Comparison of ENCODE assay signal across 14 cellular contexts in the genomic region with DNA sequence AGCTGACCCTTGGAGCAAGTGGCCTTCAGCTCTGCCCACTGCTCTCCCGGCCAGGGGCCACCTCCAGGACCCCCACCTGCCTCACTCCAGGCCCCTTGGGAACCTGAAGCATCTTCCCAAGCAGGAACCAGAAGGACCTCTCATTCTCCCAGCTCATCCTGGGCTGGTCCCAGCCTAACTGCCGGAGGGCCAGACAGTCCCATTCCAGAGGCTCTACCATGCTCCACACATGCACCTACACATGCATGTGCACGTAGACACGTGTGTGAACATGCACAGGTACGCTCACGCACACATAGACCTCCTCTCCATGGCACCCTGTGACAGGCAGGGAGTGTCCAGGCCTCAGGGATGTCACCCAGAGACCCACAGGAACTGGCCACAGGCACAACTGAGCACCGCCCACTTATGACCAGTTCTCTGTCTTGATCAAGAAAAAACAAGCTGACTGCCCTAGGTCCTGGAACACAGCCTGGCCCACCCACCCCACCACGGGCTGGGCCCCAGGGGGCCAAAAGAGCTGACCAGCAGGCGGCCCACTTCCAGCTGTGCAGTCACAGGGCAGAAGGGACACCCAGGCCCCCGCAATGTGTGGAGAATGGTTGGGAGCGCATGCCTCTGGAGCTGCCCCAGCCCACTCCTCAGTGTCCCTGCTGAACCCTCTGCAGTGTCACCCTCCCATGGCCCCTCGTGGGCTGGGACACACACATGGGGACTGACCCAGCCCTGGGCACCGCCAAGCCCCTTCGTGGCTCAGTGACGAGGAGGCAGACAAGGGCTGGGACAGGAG. TPM values are rescaled to one million over a fixed set of nuclear protein-coding genes. Genes with fewer than 3 reads are reported as not detected.
DNase-seq lines count a peak whose midpoint lies in the region; ATAC-seq and TF ChIP-seq lines count a peak whose summit lies in the region.
"Had no signal": no experiment of that assay in that cellular context is flagged by ENCODE, and none has a peak within 500 bp of the region (broad histone marks: within the 10 kb centered on the region; RNA-seq: fewer than 3 reads in every experiment).

No MANE protein-coding gene starts in this region.

- H3K27ac Mint-ChIP-seq in activated CD8-positive, alpha-beta memory T cell treated with anti-CD3 and anti-CD28 coated beads, Interleukin-2, amount 10 ng/mL, durations not matched to agents 7 days and 5 days, result no peak overlapping the region
- H3K27ac Mint-ChIP-seq: activated CD4-positive, alpha-beta T cell treated with anti-CD3 and anti-CD28 coated beads for 36 hours had no signal

- H3K4me3 Mint-ChIP-seq in activated CD8-positive, alpha-beta memory T cell treated with anti-CD3 and anti-CD28 coated beads, Interleukin-2, amount 10 ng/mL, durations not matched to agents 7 days and 5 days, result no peak overlapping the region
- H3K4me3 Mint-ChIP-seq: activated CD4-positive, alpha-beta T cell treated with anti-CD3 and anti-CD28 coated beads for 36 hours; central memory CD8-positive, alpha-beta T cell had no signal

- no peaks in the 10 kb centered on the region for H3K9me3 Mint-ChIP-seq in activated CD8-positive, alpha-beta memory T cell treated with anti-CD3 and anti-CD28 coated beads, Interleukin-2, amount 10 ng/mL, durations not matched to agents 7 days and 5 days (ENCODE audit: low read depth)
- H3K9me3 Mint-ChIP-seq: central memory CD8-positive, alpha-beta T cell had no signal

- TF ChIP-seq CTCF in right atrium auricular region (IDR thresholded peaks at IDR 0.05), result no peak

- no peaks in the 10 kb centered on the region for H3K27me3 ChIP-seq in right atrium auricular region

- no peaks in the 10 kb centered on the region for H3K27me3 Mint-ChIP-seq in activated CD8-positive, alpha-beta memory T cell treated with anti-CD3 and anti-CD28 coated beads, Interleukin-2, amount 10 ng/mL, durations not matched to agents 7 days and 5 days
- H3K27me3 Mint-ChIP-seq: activated CD4-positive, alpha-beta T cell treated with anti-CD3 and anti-CD28 coated beads for 36 hours; central memory CD8-positive, alpha-beta T cell had no signal

- CTCF ChIA-PET in activated CD8-positive, alpha-beta memory T cell treated with anti-CD3 and anti-CD28 coated beads, Interleukin-2, amount 10 ng/mL, durations not matched to agents 7 days and 5 days (lab: Charles Lee), result no interaction called here

- no peaks in the 10 kb centered on the region for H3K9me3 ChIP-seq in right atrium auricular region

- TF ChIP-seq POLR2A in GM18505 (IDR thresholded peaks at IDR 0.05; ENCODE audit: borderline replicate concordance, extremely low read depth, insufficient read depth, insufficient read length), result no peak

- no peak for ATAC-seq in activated CD8-positive, alpha-beta memory T cell treated with anti-CD3 and anti-CD28 coated beads, Interleukin-2, amount 10 ng/mL, durations not matched to agents 7 days and 5 days
- ATAC-seq in GM18505 (IDR thresholded peaks at IDR 0.05; ENCODE audit: unreplicated experiment), result no peak
- ATAC-seq: activated CD4-positive, alpha-beta T cell treated with anti-CD3 and anti-CD28 coated beads for 36 hours had no signal

- intact Hi-C loops in posterior vena cava (cut with DNase I), result no loop called here

- H3K36me3 Mint-ChIP-seq in activated CD8-positive, alpha-beta memory T cell treated with anti-CD3 and anti-CD28 coated beads, Interleukin-2, amount 10 ng/mL, durations not matched to agents 7 days and 5 days, result no peaks in the 10 kb centered on the region

- H3K4me1 Mint-ChIP-seq in activated CD8-positive, alpha-beta memory T cell treated with anti-CD3 and anti-CD28 coated beads, Interleukin-2, amount 10 ng/mL, durations not matched to agents 7 days and 5 days, result no peaks in the 10 kb centered on the region
- H3K4me1 Mint-ChIP-seq: activated CD4-positive, alpha-beta T cell treated with anti-CD3 and anti-CD28 coated beads for 36 hours; central memory CD8-positive, alpha-beta T cell had no signal

- H3K36me3 ChIP-seq in right atrium auricular region, result no peaks in the 10 kb centered on the region

- no peak overlapping the region for H3K4me3 ChIP-seq in right atrium auricular region
- H3K4me3 ChIP-seq: GM23248 had no signal

- DNase-seq in CD1c-positive myeloid dendritic cell (ENCODE audit: extremely low spot score) (peak; percentile 38), right atrium auricular region (ENCODE audit: low spot score) (peak; percentile 49), posterior vena cava (ENCODE audit: low spot score) (peak; percentile 67), NCI-H510A treated with DMSO at 0.1 percent for 48 hours (lab: John Stamatoyannopoulos, UW) (no peak), COLO829 (ENCODE audit: low spot score) (no peak), putamen (ENCODE audit: low spot score) (no peak)
- DNase-seq in activated CD8-positive, alpha-beta memory T cell treated with anti-CD3 and anti-CD28 coated beads, Interleukin-2, amount 10 ng/mL, durations not matched to agents 7 days and 5 days, result peak; percentile 21
- DNase-seq: GM23248; nucleus accumbens; stimulated activated CD4-positive, alpha-beta T cell treated with anti-CD3 and anti-CD28 coated beads, Interleukin-2, amount 100 ng/mL, for 24 hours had no signal

- peak overlapping the region; percentile 90 to 93 for H3K27ac ChIP-seq in right atrium auricular region
- H3K27ac ChIP-seq: epithelial cell of prostate, GM23248 had no signal

- peaks cover 0 to 70% of the 10 kb centered on the region in 2 donors for H3K4me1 ChIP-seq in right atrium auricular region

RNA-seq across cellular contexts. Expression of gene CAMK2B, which starts 43.4 kb away (rescaled TPM):
- under 1 TPM in 1 of 2 experiments, not detected in 1; 0.63 TPM for total RNA-seq in activated CD8-positive, alpha-beta memory T cell treated with anti-CD3 and anti-CD28 coated beads, Interleukin-2, amount 10 ng/mL, durations not matched to agents 7 days and 5 days
- total RNA-seq in right atrium auricular region, result 10 to 100 TPM; 79.9 to 84.7 TPM
- total RNA-seq in posterior vena cava, result 1 to 10 TPM; 1.2 to 3.5 TPM

Comparison
In these comparisons a context has a peak if more than half of its experiments do, and no peak if none do; other contexts are left out.
1. DNase-seq: peak in CD1c-positive myeloid dendritic cell (single experiment), activated CD8-positive, alpha-beta memory T cell treated with anti-CD3 and anti-CD28 coated beads, Interleukin-2, amount 10 ng/mL, durations not matched to agents 7 days and 5 days (single experiment), right atrium auricular region (single experiment) and posterior vena cava (single experiment); none in NCI-H510A treated with DMSO at 0.1 percent for 48 hours (single experiment), COLO829 (single experiment) and putamen (single experiment).
2. RNA of gene CAMK2B, which starts 43.4 kb away (total RNA-seq): 79.9 to 84.7 TPM in right atrium auricular region; 1.2 to 3.5 TPM in posterior vena cava and 0.63 TPM in activated CD8-positive, alpha-beta memory T cell treated with anti-CD3 and anti-CD28 coated beads, Interleukin-2, amount 10 ng/mL, durations not matched to agents 7 days and 5 days; every median in the first group is over 10 times any median in the second.